ENCODE assay signal across 14 cellular contexts in genomic region chr14:64979336-64980074, GRCh38. TPM values are rescaled to one million over a fixed set of nuclear protein-coding genes. Genes with fewer than 3 reads are reported as not detected.
DNase-seq lines count a peak whose midpoint lies in the region; ATAC-seq and TF ChIP-seq lines count a peak whose summit lies in the region.
"Had no signal": no experiment of that assay in that cellular context is flagged by ENCODE, and none has a peak within 500 bp of the region (broad histone marks: within the 10 kb centered on the region; RNA-seq: fewer than 3 reads in every experiment).

No MANE protein-coding gene starts in this region.

- no peaks in the 10 kb centered on the region for H3K79me2 ChIP-seq in GM23248 (ENCODE audit: insufficient read depth)
- no peaks in the 10 kb centered on the region for H3K79me2 ChIP-seq in neural progenitor cell (ENCODE audit: low read depth)

- no peak overlapping the region for H2AFZ ChIP-seq in GM23248
- H2AFZ ChIP-seq in neural progenitor cell (replicated peaks): no peak overlapping the region

- H3K4me1 ChIP-seq in GM23248 (ENCODE audit: insufficient read depth): no peaks in the 10 kb centered on the region
- H3K4me1 ChIP-seq in neural progenitor cell: peaks cover 18% of the 10 kb centered on the region

- H3K4me2 ChIP-seq in GM23248 (ENCODE audit: unreplicated experiment): no peak overlapping the region
- H3K4me2 ChIP-seq in neural progenitor cell: peak overlapping the region; percentile 9

- H3K27ac ChIP-seq in GM23248: no peak overlapping the region
- H3K27ac ChIP-seq in neural progenitor cell: no peak overlapping the region
- H3K27ac ChIP-seq: adrenal gland had no signal

- no peak overlapping the region for H3K9ac ChIP-seq in GM23248
- H3K9ac ChIP-seq in neural progenitor cell: no peak overlapping the region

- DNase-seq in GM23248 (peak; percentile 68), NCI-H187 treated with DMSO at 0.1 percent for 48 hours (lab: John Stamatoyannopoulos, UW) (peak; percentile 70), dedifferentiated amniotic fluid mesenchymal stem cell (ENCODE audit: extremely low spot score) (peak; percentile 45), neural progenitor cell (ENCODE audit: low spot score) (no peak), SKM-1 (lab: John Stamatoyannopoulos, UW; ENCODE audit: unreplicated experiment) (no peak), HUDEP-2 (lab: John Stamatoyannopoulos, UW; ENCODE audit: unreplicated experiment in 76 of 76) (no peak)
- DNase-seq: effector memory CD8-positive, alpha-beta T cell; NCI-H1694 treated with DMSO at 0.1 percent for 48 hours; T1000 had no signal

- H3K9me3 ChIP-seq in GM23248 (ENCODE audit: low read depth): no peaks in the 10 kb centered on the region
- no peaks in the 10 kb centered on the region for H3K9me3 ChIP-seq in neural progenitor cell (ENCODE audit: low read depth)
- H3K9me3 ChIP-seq: adrenal gland had no signal

- H3K27ac Mint-ChIP-seq in neural progenitor cell: no peak overlapping the region
- H3K27ac Mint-ChIP-seq: effector memory CD8-positive, alpha-beta T cell had no signal

- no peak overlapping the region for H3K4me3 Mint-ChIP-seq in neural progenitor cell
- H3K4me3 Mint-ChIP-seq: effector memory CD8-positive, alpha-beta T cell had no signal

- H3K4me1 Mint-ChIP-seq in neural progenitor cell: peaks cover 18% of the 10 kb centered on the region

- no peak for ATAC-seq in GM21381 (IDR thresholded peaks at IDR 0.05; ENCODE audit: unreplicated experiment)
- no peak for ATAC-seq in HG03460 (IDR thresholded peaks at IDR 0.05; ENCODE audit: unreplicated experiment)
- ATAC-seq: effector memory CD8-positive, alpha-beta T cell had no signal

- no peaks in the 10 kb centered on the region for H3K36me3 ChIP-seq in GM23248 (ENCODE audit: low read depth)
- no peaks in the 10 kb centered on the region for H3K36me3 ChIP-seq in neural progenitor cell
- H3K36me3 ChIP-seq: adrenal gland had no signal

- H3K9me3 Mint-ChIP-seq in neural progenitor cell: no peaks in the 10 kb centered on the region
- H3K9me3 Mint-ChIP-seq: effector memory CD8-positive, alpha-beta T cell had no signal

- no peak for TF ChIP-seq CTCF in neural progenitor cell (IDR thresholded peaks at IDR 0.05)

- no peaks in the 10 kb centered on the region for H4K20me1 ChIP-seq in GM23248 (ENCODE audit: insufficient read depth)
- no peaks in the 10 kb centered on the region for H4K20me1 ChIP-seq in neural progenitor cell (ENCODE audit: low read depth)

- H3K4me3 ChIP-seq in GM23248 (no peak overlapping the region), neural progenitor cell (no peak overlapping the region)
- H3K4me3 ChIP-seq: adrenal gland had no signal

- H3K36me3 Mint-ChIP-seq in neural progenitor cell: no peaks in the 10 kb centered on the region

- in situ Hi-C loops in GM23248 (cut with MboI): no loop called here

- H3K27me3 ChIP-seq in GM23248 (replicated peaks; ENCODE audit: insufficient read depth): peaks cover 4% of the 10 kb centered on the region
- peaks cover 4% of the 10 kb centered on the region for H3K27me3 ChIP-seq in neural progenitor cell
- H3K27me3 ChIP-seq: adrenal gland had no signal

- WGBS in GM23248 (ENCODE audit: low coverage in 1 of 2, low lambda C conversion rate in 2 of 2, missing lambda C conversion rate in 2 of 2), 2 experiments: 65 to 68% methylated on average over 5 of the region's 5 CpGs

- H3F3A ChIP-seq in GM23248 (ENCODE audit: insufficient read depth) (no peaks in the 10 kb centered on the region), neural progenitor cell (ENCODE audit: low read depth) (peaks cover 15% of the 10 kb centered on the region)

- H3K27me3 Mint-ChIP-seq in neural progenitor cell (ENCODE audit: insufficient read depth, low read depth): peaks cover 2% of the 10 kb centered on the region

- H3K9me2 ChIP-seq in GM23248 (ENCODE audit: insufficient read depth): no peaks in the 10 kb centered on the region

RNA-seq across cellular contexts. Expression of gene FNTB, which starts 7.2 kb away (rescaled TPM):
- 12.1 and 15.5 TPM in 2 replicates for total RNA-seq in GM23248 (2014; rRNA removed; shearing (Covaris generic))
- polyA plus RNA-seq in GM23248 (2016; fragmentation: Nextera tagmentation; extraction: Ambion mirVana): 19.5 and 23.7 TPM in 2 replicates
- 8.0 and 20.8 TPM in 2 replicates for total RNA-seq in neural progenitor cell (ENCODE audit: low replicate concordance)

RNA-seq across cellular contexts. Expression of gene RAB15, which starts 7.4 kb away (rescaled TPM):
- total RNA-seq in GM23248 (2014; rRNA removed; shearing (Covaris generic)): 3.5 and 4.3 TPM in 2 replicates
- polyA plus RNA-seq in GM23248 (2016; fragmentation: Nextera tagmentation; extraction: Ambion mirVana): 2.0 and 2.8 TPM in 2 replicates
- 12.2 and 19.0 TPM in 2 replicates for total RNA-seq in neural progenitor cell (ENCODE audit: low replicate concordance)

RNA-seq across cellular contexts. Expression of gene GPX2, which starts 37.0 kb away (rescaled TPM):
- not detected in 2 replicates for total RNA-seq in GM23248 (2014; rRNA removed; shearing (Covaris generic))
- not detected in 2 replicates for polyA plus RNA-seq in GM23248 (2016; fragmentation: Nextera tagmentation; extraction: Ambion mirVana)
- total RNA-seq in neural progenitor cell (ENCODE audit: low replicate concordance): not detected in 2 replicates
- total RNA-seq: posterior vena cava, subcutaneous adipose tissue had no signal

Comparison
In these comparisons a context has a peak if more than half of its experiments do, and no peak if none do; other contexts are left out.
1. DNase-seq: peak in GM23248 (single experiment), NCI-H187 treated with DMSO at 0.1 percent for 48 hours (single experiment) and dedifferentiated amniotic fluid mesenchymal stem cell (single experiment); none in neural progenitor cell (single experiment), SKM-1 (single experiment) and HUDEP-2 (0 of 76).